ENCODE assay signal across 1 cellular context in genomic region chr19:48674921-48675824, GRCh38.
TF ChIP-seq lines count a peak whose summit lies in the region.

No MANE protein-coding gene starts in this region.

TF ChIP-seq in endothelial cell of umbilical vein, 7 proteins besides CTCF, POLR2A, EP300 and RAD21:
- TF ChIP-seq POLR2AphosphoS5 (IDR thresholded peaks at IDR 0.05; ENCODE audit: insufficient read depth, low read depth, low read length) (no peak), GATA2 (IDR thresholded peaks at IDR 0.05; ENCODE audit: insufficient read depth, insufficient read length, low read depth, low read length) (no peak), MAX (IDR thresholded peaks at IDR 0.05; ENCODE audit: insufficient read depth, insufficient read length) (no peak), EZH2 (IDR thresholded peaks at IDR 0.05; ENCODE audit: borderline replicate concordance, low read depth, low read length, severe bottlenecking) (no peak), FOS (IDR thresholded peaks at IDR 0.05; ENCODE audit: borderline replicate concordance, insufficient read depth, low read length) (no peak), MYC (IDR thresholded peaks at IDR 0.05; ENCODE audit: low read depth, low read length) (no peak), JUN (IDR thresholded peaks at IDR 0.05; ENCODE audit: borderline replicate concordance, insufficient read depth, insufficient read length, low read depth) (no peak)
TF ChIP-seq in endothelial cell of umbilical vein: peak in this region for 0.
